8 cellular contexts compared by ENCODE assay signal in the genomic region with DNA sequence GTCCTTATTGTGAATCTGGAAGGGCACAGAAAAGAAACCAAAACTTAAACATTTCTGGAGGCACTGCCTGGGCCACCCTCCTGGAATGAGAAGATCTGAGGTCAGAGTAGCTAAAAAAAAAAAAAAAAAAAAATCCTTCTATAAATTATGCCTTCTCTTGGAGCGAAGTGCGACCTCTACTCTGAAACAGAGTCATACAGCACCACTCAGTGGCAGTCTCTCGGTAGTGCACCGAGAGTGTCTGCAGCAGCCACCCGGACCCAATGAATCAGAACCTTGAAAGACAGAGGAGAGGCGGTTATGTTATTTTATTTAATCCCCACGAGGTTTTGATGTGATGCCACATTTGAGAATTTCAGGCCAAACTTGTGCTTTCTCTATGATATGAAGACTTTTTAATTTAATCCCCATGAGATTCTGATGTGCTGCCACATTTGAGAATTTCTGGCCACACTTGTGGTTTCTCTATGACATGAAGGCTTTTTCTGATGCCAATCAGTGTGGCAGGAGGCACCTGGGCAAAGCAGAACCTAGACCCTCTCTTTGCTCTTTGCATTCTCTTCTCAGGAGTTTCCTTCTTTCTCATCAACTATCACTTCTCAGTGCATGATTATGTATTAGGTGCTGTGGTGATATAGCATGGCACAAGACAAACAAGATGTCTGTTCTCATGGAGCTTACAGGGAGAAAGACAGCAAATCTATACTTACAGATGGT. TPM values are rescaled to one million over a fixed set of nuclear protein-coding genes. Genes with fewer than 3 reads are reported as not detected.
DNase-seq lines count a peak whose midpoint lies in the region; ATAC-seq and TF ChIP-seq lines count a peak whose summit lies in the region.

No MANE protein-coding gene starts in this region.

- no peaks in the 10 kb centered on the region for H3K36me3 Mint-ChIP-seq in activated T-cell treated with anti-CD3 and anti-CD28 coated beads, Interleukin-2, amount 50 U/mL, for 24 hours (ENCODE audit: low read depth)
- no peaks in the 10 kb centered on the region for H3K36me3 Mint-ChIP-seq in osteocyte (ENCODE audit: unreplicated experiment)

- TF ChIP-seq POLR2A in HCT116 (IDR thresholded peaks at IDR 0.05; ENCODE audit: borderline replicate concordance, extremely low read depth, insufficient read depth, insufficient read length): no peak

- H3K36me3 ChIP-seq in HCT116 (ENCODE audit: control insufficient read depth in 1 of 2, insufficient read depth in 2 of 2, low read length in 2 of 2): no peaks in the 10 kb centered on the region

- H3K79me2 ChIP-seq in HCT116 (ENCODE audit: insufficient read depth, low read length): no peaks in the 10 kb centered on the region

- no peaks in the 10 kb centered on the region for H3K4me1 ChIP-seq in HCT116 (ENCODE audit: control insufficient read depth in 1 of 2, insufficient read depth in 2 of 2, low read length in 2 of 2)

- no peak overlapping the region for H3K27ac Mint-ChIP-seq in activated T-cell treated with anti-CD3 and anti-CD28 coated beads, Interleukin-2, amount 50 U/mL, for 24 hours
- no peak overlapping the region for H3K27ac Mint-ChIP-seq in osteocyte (ENCODE audit: unreplicated experiment)

- no peaks in the 10 kb centered on the region for H3K4me1 Mint-ChIP-seq in activated T-cell treated with anti-CD3 and anti-CD28 coated beads, Interleukin-2, amount 50 U/mL, for 24 hours (ENCODE audit: low read depth)
- no peaks in the 10 kb centered on the region for H3K4me1 Mint-ChIP-seq in osteocyte (ENCODE audit: unreplicated experiment)

- no peak overlapping the region for H3K4me2 ChIP-seq in HCT116 (ENCODE audit: low read length)

- H3K4me3 ChIP-seq in HCT116 (replicated peaks in 1 of 2; ENCODE audit: low read depth in 1 of 2, low read length in 2 of 2) (no peak overlapping the region), foreskin fibroblast (ENCODE audit: low read depth in 1 of 2, low read length in 2 of 2) (no peak overlapping the region)

- CTCF ChIA-PET in HCT116 (lab: Charles Lee): interaction anchor here (0.6 to 2.4 kb wide), 31 partner anchors 8 to 467 kb away, joined by 3 to 39 read pairs (median 4); no protein-coding TSS in a partner anchor

- no peak overlapping the region for H3K9ac ChIP-seq in HCT116 (ENCODE audit: low read length)

- RAD21 ChIA-PET in HCT116 (lab: Charles Lee; ENCODE audit: low non-redundant PET in 1 of 2, low total read pairs in 2 of 2, uncharacterized antibody in 2 of 2, unreplicated experiment in 2 of 2): interaction anchor here (0.6 to 1.0 kb wide), 17 partner anchors 16 to 1003 kb away, joined by 3 to 6 read pairs (median 4); no protein-coding TSS in a partner anchor

- H3K27me3 Mint-ChIP-seq in activated T-cell treated with anti-CD3 and anti-CD28 coated beads, Interleukin-2, amount 50 U/mL, for 24 hours: peaks cover 13% of the 10 kb centered on the region
- no peaks in the 10 kb centered on the region for H3K27me3 Mint-ChIP-seq in osteocyte (ENCODE audit: unreplicated experiment)

- peak; percentile 82 for TF ChIP-seq RAD21 in HCT116 (IDR thresholded peaks at IDR 0.05; ENCODE audit: low read depth)

- DNase-seq in CMK (ENCODE audit: low read depth) (peak; percentile 9), HCT116 (ENCODE audit: low read depth, low spot score) (peak; percentile 26), NCI-H526 (lab: John Stamatoyannopoulos, UW) (peak; percentile 11 to 55), foreskin fibroblast (peak; percentile 41 to 78), osteocyte (ENCODE audit: extremely low spot score, unreplicated experiment) (peak; percentile 80)
- peak; percentile 48 for DNase-seq in activated T-cell treated with anti-CD3 and anti-CD28 coated beads, Interleukin-2, amount 50 U/mL, for 24 hours

- no peaks in the 10 kb centered on the region for H3K9me3 ChIP-seq in HCT116 (ENCODE audit: control insufficient read depth in 1 of 2, insufficient read depth in 1 of 2, low read depth in 1 of 2, low read length in 2 of 2)

- no peak overlapping the region for H3K27ac ChIP-seq in HCT116 (ENCODE audit: low read depth, low read length)

- BruUV-seq in HCT116 (replicated peaks; lab: Mats Ljungman, UMichigan): no TSS peak

- no peak overlapping the region for H2AFZ ChIP-seq in HCT116 (ENCODE audit: low read depth, low read length, poor library complexity, severe bottlenecking)

- no peak overlapping the region for H3K4me3 Mint-ChIP-seq in activated T-cell treated with anti-CD3 and anti-CD28 coated beads, Interleukin-2, amount 50 U/mL, for 24 hours
- H3K4me3 Mint-ChIP-seq in osteocyte (ENCODE audit: unreplicated experiment): no peak overlapping the region

- H3K9me3 Mint-ChIP-seq in activated T-cell treated with anti-CD3 and anti-CD28 coated beads, Interleukin-2, amount 50 U/mL, for 24 hours: no peaks in the 10 kb centered on the region
- H3K9me3 Mint-ChIP-seq in osteocyte (ENCODE audit: unreplicated experiment): peaks cover 6% of the 10 kb centered on the region

- H4K20me1 ChIP-seq in HCT116 (ENCODE audit: insufficient read depth): no peaks in the 10 kb centered on the region

- POLR2A ChIA-PET in HCT116 (lab: Charles Lee): interaction anchor here (0.6 kb wide), 1 partner anchor 17 kb away, joined by 3 read pairs; no protein-coding TSS in a partner anchor

- no peaks in the 10 kb centered on the region for H3K9me2 ChIP-seq in HCT116 (ENCODE audit: insufficient read depth)

- TF ChIP-seq CTCF in HCT116 (IDR thresholded peaks at IDR 0.05 in 2 of 3, conservative IDR thresholded peaks at IDR 0.05 in 1 of 3; ENCODE audit: borderline replicate concordance in 1 of 3, insufficient read depth in 1 of 3, low read depth in 2 of 3, low read length in 2 of 3) (peak; percentile 61 to 71 (median 63)), foreskin fibroblast (IDR thresholded peaks at IDR 0.05; ENCODE audit: low read depth, low read length) (peak; percentile 63), osteocyte (IDR thresholded peaks at IDR 0.05) (peak; percentile 61)

- ATAC-seq in HCT116 (peak; percentile 75), HG03196 (IDR thresholded peaks at IDR 0.05; ENCODE audit: unreplicated experiment) (no peak), GM19035 (IDR thresholded peaks at IDR 0.05; ENCODE audit: unreplicated experiment) (no peak)

- H3K27me3 ChIP-seq in HCT116 (ENCODE audit: insufficient read depth, low read length): no peaks in the 10 kb centered on the region

- intact Hi-C loops in HCT116 (cut with micrococcal nuclease): loop anchor here (1.0 to 10.0 kb wide), 5 partner anchors 62 to 442 kb away; no protein-coding TSS in a partner anchor

TF ChIP-seq in HCT116, 20 proteins besides CTCF, POLR2A, EP300 and RAD21:
- no peak for TF ChIP-seq JUND (IDR thresholded peaks at IDR 0.05)
- no peak for TF ChIP-seq EZH2 (IDR thresholded peaks at IDR 0.05)
- no peak for TF ChIP-seq SP1 (IDR thresholded peaks at IDR 0.05; ENCODE audit: low read depth)
- TF ChIP-seq CBX3 (IDR thresholded peaks at IDR 0.05; ENCODE audit: low read depth): no peak

RNA-seq across cellular contexts. Expression of gene CT47C1, which starts 5.6 kb away (rescaled TPM):
- not detected for total RNA-seq in HCT116 (2021; ENCODE audit: unreplicated experiment)
- not detected in 2 replicates for polyA plus RNA-seq in HCT116 (2012)
- total RNA-seq in osteocyte: not detected in 2 replicates

Comparison
In these comparisons a context has a peak if more than half of its experiments do, and no peak if none do; other contexts are left out.
1. DNase-seq: peak in every context shown above with its lines; median percentile 80 in osteocyte; 60 in foreskin fibroblast; 48 in activated T-cell treated with anti-CD3 and anti-CD28 coated beads, Interleukin-2, amount 50 U/mL, for 24 hours; 33 in NCI-H526; 26 in HCT116; 9 in CMK.